In the genomic region with DNA sequence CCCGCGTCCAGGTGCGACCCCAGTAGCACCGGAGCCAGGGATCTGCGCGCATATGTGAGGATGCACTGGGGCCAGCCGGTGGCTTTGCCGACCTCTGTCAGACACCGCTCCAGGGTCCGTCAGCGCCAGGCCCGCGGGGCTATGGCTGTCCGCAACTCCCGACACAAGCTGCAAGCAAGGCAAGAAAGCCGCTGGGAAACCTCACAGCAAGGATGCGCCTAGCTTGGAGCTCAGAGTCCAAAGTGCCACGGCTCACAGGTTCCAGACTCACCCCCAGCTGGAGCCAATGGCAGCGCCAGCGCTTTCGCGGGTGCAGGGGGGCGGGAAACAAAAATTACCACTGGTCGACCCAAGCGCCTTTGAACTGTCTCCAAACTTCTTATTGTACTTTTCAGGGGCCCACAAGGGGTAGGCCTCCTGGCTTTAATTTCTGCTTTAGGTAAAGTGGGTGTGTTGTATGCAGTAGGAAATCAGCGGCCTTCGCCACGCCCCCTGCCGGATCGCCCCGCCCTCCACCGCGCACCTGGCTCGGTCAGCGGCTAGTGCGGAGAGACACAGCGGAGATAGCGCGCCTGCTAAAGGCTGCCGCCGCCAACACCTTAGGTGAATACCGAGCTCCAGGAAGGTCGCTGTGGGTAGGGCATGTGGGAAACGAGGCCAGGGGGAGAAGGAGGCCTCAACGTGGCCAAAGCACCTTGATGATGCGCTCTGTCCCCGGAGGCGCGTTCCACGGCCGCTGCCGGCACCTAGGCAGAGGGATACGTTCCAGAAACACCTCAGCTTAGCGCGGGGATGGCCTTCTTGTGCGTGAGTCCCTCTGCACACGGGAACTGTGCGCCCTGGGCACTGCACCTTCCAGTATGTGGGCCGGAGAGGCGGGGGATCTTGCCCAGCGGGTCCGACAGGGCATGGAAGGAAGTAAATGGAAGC, we compare ENCODE assay signal across 9 cellular contexts.
DNase-seq lines count a peak whose midpoint lies in the region; ATAC-seq, FAIRE-seq and TF ChIP-seq lines count a peak whose summit lies in the region.
"Had no signal": no experiment of that assay in that cellular context is flagged by ENCODE, and none has a peak within 500 bp of the region (broad histone marks: within the 10 kb centered on the region; RNA-seq: fewer than 3 reads in every experiment).

No MANE protein-coding gene starts in this region.

- no peak overlapping the region for H3K9ac ChIP-seq in HUES6 (ENCODE audit: low read length)

- H3K27ac Mint-ChIP-seq in CD4-positive, alpha-beta memory T cell: peak overlapping the region; percentile 71 to 91 (median 88)

- peaks cover 0 to 3% of the 10 kb centered on the region in 2 donors for H3K27me3 Mint-ChIP-seq in CD4-positive, alpha-beta memory T cell

- H3K4me3 Mint-ChIP-seq in CD4-positive, alpha-beta memory T cell: peak overlapping the region in 1 of 8 donors; percentile 87

- H3K4me1 ChIP-seq in CD4-positive, alpha-beta memory T cell (ENCODE audit: insufficient read depth, low read length): peaks cover 10% of the 10 kb centered on the region
- H3K4me1 ChIP-seq in HUES6 (ENCODE audit: control insufficient read depth, insufficient read depth, low read length): no peaks in the 10 kb centered on the region

- H3K9me3 Mint-ChIP-seq in CD4-positive, alpha-beta memory T cell: no peaks in the 10 kb centered on the region

- no peak for TF ChIP-seq POLR2A in GM12892 (IDR thresholded peaks at IDR 0.05; ENCODE audit: low read depth, low read length)

- no peaks in the 10 kb centered on the region for H3K36me3 ChIP-seq in CD4-positive, alpha-beta memory T cell (ENCODE audit: insufficient read depth, low read length)
- no peaks in the 10 kb centered on the region for H3K36me3 ChIP-seq in HUES6 (ENCODE audit: control insufficient read depth, insufficient read depth, low read length)

- POLR2A ChIA-PET in CD4-positive, alpha-beta memory T cell (lab: Charles Lee; ENCODE audit: partially characterized antibody): interaction anchor here (0.9 to 2.1 kb wide), 6 partner anchors 61 to 130 kb away, joined by 3 to 15 read pairs (median 6); partner anchors contain the start of genes AKTIP and RBL2

- H3K4me3 ChIP-seq in CD4-positive, alpha-beta memory T cell (ENCODE audit: low read length in 2 of 2): peak overlapping the region; percentile 52 to 59
- H3K4me3 ChIP-seq in HUES6 (ENCODE audit: low read depth, low read length): peak overlapping the region; percentile 52; the same call in 1 of the 2 replicates

- FAIRE-seq in GM12892 (lab: Jason Lieb, UNC): no peak
- FAIRE-seq: G401.6 had no signal

- no peaks in the 10 kb centered on the region for H3K27me3 ChIP-seq in CD4-positive, alpha-beta memory T cell (ENCODE audit: insufficient read depth, low read length)
- H3K27me3 ChIP-seq in HUES6 (ENCODE audit: control insufficient read depth, insufficient read depth, low read length): peaks cover 5% of the 10 kb centered on the region; the same call in 1 of the 2 replicates

- peaks cover 14 to 21% (median 18%) of the 10 kb centered on the region in 4 donors for H3K4me1 Mint-ChIP-seq in CD4-positive, alpha-beta memory T cell

- peak overlapping the region; percentile 27 for H3K27ac ChIP-seq in CD4-positive, alpha-beta memory T cell (ENCODE audit: low read depth, low read length)
- H3K27ac ChIP-seq in HUES6 (ENCODE audit: low read depth, low read length): no peak overlapping the region

- H3K36me3 Mint-ChIP-seq in CD4-positive, alpha-beta memory T cell: peaks cover 0 to 1% of the 10 kb centered on the region in 2 donors

- ATAC-seq in left ventricle myocardium superior (peak; percentile 31), GM19324 (IDR thresholded peaks at IDR 0.05; ENCODE audit: low FRiP score, unreplicated experiment) (no peak)

- CTCF ChIA-PET in CD4-positive, alpha-beta memory T cell (lab: Charles Lee; ENCODE audit: partially characterized antibody): interaction anchor here (0.6 to 1.0 kb wide), 2 partner anchors 123 to 137 kb away, joined by 3 read pairs; no protein-coding TSS in a partner anchor

- no peaks in the 10 kb centered on the region for H3K9me3 ChIP-seq in CD4-positive, alpha-beta memory T cell (ENCODE audit: control insufficient read depth in 1 of 2, low read length in 2 of 2)
- H3K9me3 ChIP-seq in HUES6 (ENCODE audit: control insufficient read depth, insufficient read depth, low read depth, low read length): no peaks in the 10 kb centered on the region

- peak; percentile 74 to 84 (median 81) for DNase-seq in CD4-positive, alpha-beta memory T cell
- peak; percentile 87 for DNase-seq in activated T-cell treated with anti-CD3 and anti-CD28 coated beads, Interleukin-2, amount 50 U/mL, for 1 hour
- DNase-seq in left ventricle myocardium superior: peak; percentile 44
- peak; percentile 16 to 74 (median 58) for DNase-seq in stimulated activated CD4-positive, alpha-beta T cell treated with anti-CD3 and anti-CD28 coated beads, TNF-alpha, amount 100 ng/mL, for 1 hour (ENCODE audit: low read depth in 3 of 3, low spot score in 1 of 3)
- no peak for DNase-seq in NCI-H2171 (lab: John Stamatoyannopoulos, UW)
- no peak for DNase-seq in GM12892 (ENCODE audit: insufficient read length)

- intact Hi-C loops in CD4-positive, alpha-beta memory T cell (cut with micrococcal nuclease): loop anchor here (1.0 to 5.0 kb wide), 3 partner anchors 62 to 241 kb away; partner anchors contain the start of gene RBL2
- intact Hi-C loops in left ventricle myocardium superior (cut with micrococcal nuclease): no loop called here

Comparison
In these comparisons a context has a peak if more than half of its experiments do, and no peak if none do; other contexts are left out.
1. DNase-seq: peak in CD4-positive, alpha-beta memory T cell (5 of 5), activated T-cell treated with anti-CD3 and anti-CD28 coated beads, Interleukin-2, amount 50 U/mL, for 1 hour (single experiment), left ventricle myocardium superior (single experiment) and stimulated activated CD4-positive, alpha-beta T cell treated with anti-CD3 and anti-CD28 coated beads, TNF-alpha, amount 100 ng/mL, for 1 hour (3 of 3); none in NCI-H2171 (single experiment) and GM12892 (single experiment).